In the genomic region with DNA sequence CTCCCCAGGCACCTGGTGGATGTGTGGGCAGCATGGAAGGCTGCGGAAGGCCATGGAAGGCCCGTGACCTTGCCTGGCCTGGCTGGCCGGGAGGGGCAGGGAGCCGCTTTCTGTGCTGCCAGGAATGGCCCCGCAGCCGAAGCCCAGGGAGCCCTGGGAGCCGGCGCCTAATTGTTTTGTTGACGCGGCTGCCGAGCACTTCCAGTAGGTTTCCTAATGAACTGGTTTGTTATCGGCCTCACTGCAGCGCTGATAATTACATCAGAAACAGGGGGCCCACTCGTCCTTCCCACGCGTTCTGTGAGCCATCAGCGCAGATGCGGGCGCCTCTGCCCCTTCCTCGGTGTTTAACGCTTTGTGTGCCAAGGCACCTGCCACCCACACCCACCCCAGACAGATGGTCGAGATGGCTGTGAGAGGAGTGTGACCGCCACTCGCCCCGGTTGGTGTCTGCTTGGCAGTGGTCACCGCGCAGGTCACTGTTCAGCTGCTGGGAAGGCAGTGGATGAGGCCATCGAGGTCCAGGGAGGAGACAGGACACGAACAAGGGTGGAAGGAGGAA, we compare ENCODE assay signal across 14 cellular contexts.
DNase-seq lines count a peak whose midpoint lies in the region; ATAC-seq, FAIRE-seq and TF ChIP-seq lines count a peak whose summit lies in the region.
"Had no signal": no experiment of that assay in that cellular context is flagged by ENCODE, and none has a peak within 500 bp of the region (broad histone marks: within the 10 kb centered on the region; RNA-seq: fewer than 3 reads in every experiment).

No MANE protein-coding gene starts in this region.

- ATAC-seq in body of pancreas (peak; percentile 40), GM18517 (IDR thresholded peaks at IDR 0.05; ENCODE audit: unreplicated experiment) (no peak)
- no peak for ATAC-seq in stimulated activated effector memory CD8-positive, alpha-beta T cell treated with anti-CD3 and anti-CD28 coated beads, Interleukin-12 subunit alpha, Interleukin-12 subunit beta, amount 100 ng/mL, for 72 hours
- ATAC-seq: esophagus mucosa had no signal

- no peak for TF ChIP-seq CTCF in body of pancreas (IDR thresholded peaks at IDR 0.05)

- H3K27me3 ChIP-seq in body of pancreas = no peaks in the 10 kb centered on the region
- H3K27me3 ChIP-seq: Peyer's patch, sigmoid colon had no signal

- no peak for TF ChIP-seq POLR2A in body of pancreas (IDR thresholded peaks at IDR 0.05)

- WGBS in body of pancreas, 2 donors = 64 to 77% methylated on average over 22 to 29 of the region's 29 CpGs

- no peaks in the 10 kb centered on the region for H3K36me3 ChIP-seq in body of pancreas (replicated peaks in 1 of 2; ENCODE audit: insufficient read depth in 1 of 2, low read depth in 2 of 2)

- peak overlapping the region in 3 of 4 donors; percentile 51 to 67 (median 65) for H3K27ac ChIP-seq in body of pancreas
- H3K27ac ChIP-seq: Peyer's patch had no signal

- H3K4me3 ChIP-seq in body of pancreas = no peak overlapping the region
- H3K4me3 ChIP-seq: Peyer's patch, sigmoid colon had no signal

- H3K36me3 Mint-ChIP-seq in stimulated activated effector memory CD8-positive, alpha-beta T cell treated with anti-CD3 and anti-CD28 coated beads, Interleukin-12 subunit alpha, Interleukin-12 subunit beta, amount 100 ng/mL, for 72 hours = peaks cover 10% of the 10 kb centered on the region

- no peaks in the 10 kb centered on the region for H3K4me1 Mint-ChIP-seq in stimulated activated effector memory CD8-positive, alpha-beta T cell treated with anti-CD3 and anti-CD28 coated beads, Interleukin-12 subunit alpha, Interleukin-12 subunit beta, amount 100 ng/mL, for 72 hours
- H3K4me1 Mint-ChIP-seq: activated CD4-positive, alpha-beta memory T cell treated with anti-CD3 and anti-CD28 coated beads, Interleukin-2, amount 10 ng/mL, durations not matched to agents 7 days and 5 days had no signal

- H3K27ac Mint-ChIP-seq in stimulated activated effector memory CD8-positive, alpha-beta T cell treated with anti-CD3 and anti-CD28 coated beads, Interleukin-12 subunit alpha, Interleukin-12 subunit beta, amount 100 ng/mL, for 72 hours = peak overlapping the region; percentile 37
- H3K27ac Mint-ChIP-seq: activated CD4-positive, alpha-beta memory T cell treated with anti-CD3 and anti-CD28 coated beads, Interleukin-2, amount 10 ng/mL, durations not matched to agents 7 days and 5 days had no signal

- no peaks in the 10 kb centered on the region for H3K9me3 Mint-ChIP-seq in stimulated activated effector memory CD8-positive, alpha-beta T cell treated with anti-CD3 and anti-CD28 coated beads, Interleukin-12 subunit alpha, Interleukin-12 subunit beta, amount 100 ng/mL, for 72 hours

- DNase-seq in NCI-H146 treated with DMSO at 0.1 percent for 48 hours (lab: John Stamatoyannopoulos, UW; ENCODE audit: unreplicated experiment) (peak; percentile 18), body of pancreas (peak; percentile 56 to 73 (median 69)), HuH-7.5 (ENCODE audit: low spot score) (no peak), iPS-NIHi11 (ENCODE audit: low spot score) (no peak)
- no peak for DNase-seq in stimulated activated effector memory CD8-positive, alpha-beta T cell treated with anti-CD3 and anti-CD28 coated beads, Interleukin-12 subunit alpha, Interleukin-12 subunit beta, amount 100 ng/mL, for 72 hours (ENCODE audit: low spot score in 2 of 2)
- DNase-seq: activated CD4-positive, alpha-beta memory T cell treated with anti-CD3 and anti-CD28 coated beads, Interleukin-2, amount 10 ng/mL, durations not matched to agents 7 days and 5 days; activated effector memory CD4-positive, alpha-beta T cell treated with anti-CD3 and anti-CD28 coated beads, Interleukin-2, amount 50 U/mL, for 16 hours; CD4-positive, alpha-beta memory T cell; cerebellar nuclear complex; Peyer's patch; sigmoid colon had no signal

- no peaks in the 10 kb centered on the region for H3K9me3 ChIP-seq in body of pancreas
- H3K9me3 ChIP-seq: sigmoid colon had no signal

- intact Hi-C loops in body of pancreas (cut with DNase I) = no loop called here

- H3K4me3 Mint-ChIP-seq in stimulated activated effector memory CD8-positive, alpha-beta T cell treated with anti-CD3 and anti-CD28 coated beads, Interleukin-12 subunit alpha, Interleukin-12 subunit beta, amount 100 ng/mL, for 72 hours = no peak overlapping the region
- H3K4me3 Mint-ChIP-seq: activated CD4-positive, alpha-beta memory T cell treated with anti-CD3 and anti-CD28 coated beads, Interleukin-2, amount 10 ng/mL, durations not matched to agents 7 days and 5 days; CD4-positive, alpha-beta memory T cell had no signal

- H3K4me1 ChIP-seq in body of pancreas = peaks cover 55% of the 10 kb centered on the region

- peak; percentile 9 for FAIRE-seq in islet of Langerhans (lab: Jason Lieb, UNC)

Comparison
In these comparisons a context has a peak if more than half of its experiments do, and no peak if none do; other contexts are left out.
1. DNase-seq: peak in NCI-H146 treated with DMSO at 0.1 percent for 48 hours (single experiment) and body of pancreas (4 of 4); none in stimulated activated effector memory CD8-positive, alpha-beta T cell treated with anti-CD3 and anti-CD28 coated beads, Interleukin-12 subunit alpha, Interleukin-12 subunit beta, amount 100 ng/mL, for 72 hours (0 of 2), HuH-7.5 (single experiment) and iPS-NIHi11 (single experiment).